9 cellular contexts compared by ENCODE assay signal in genomic region chr3:122092460-122093165, GRCh38. TPM values are rescaled to one million over a fixed set of nuclear protein-coding genes. Genes with fewer than 3 reads are reported as not detected.
A peak's percentile ranks its signal among the peaks of the same experiment; 100 is the strongest.
DNase-seq lines count a peak whose midpoint lies in the region; ATAC-seq, FAIRE-seq and TF ChIP-seq lines count a peak whose summit lies in the region.
"Had no signal": no experiment of that assay in that cellular context is flagged by ENCODE, and none has a peak within 500 bp of the region (broad histone marks: within the 10 kb centered on the region; RNA-seq: fewer than 3 reads in every experiment).

No MANE protein-coding gene starts in this region.

- peaks cover 20% of the 10 kb centered on the region for H3K4me1 Mint-ChIP-seq in activated T-cell treated with anti-CD3 and anti-CD28 coated beads, Interleukin-2, amount 50 U/mL, for 4 hours (ENCODE audit: low read depth)

- H3K27me3 ChIP-seq in right atrium auricular region, result no peaks in the 10 kb centered on the region
- peaks cover 0 to 4% (median 0%) of the 10 kb centered on the region in 3 donors for H3K27me3 ChIP-seq in stomach

- H3K9me3 Mint-ChIP-seq in activated T-cell treated with anti-CD3 and anti-CD28 coated beads, Interleukin-2, amount 50 U/mL, for 4 hours, result no peaks in the 10 kb centered on the region

- no peak overlapping the region for H3K4me2 ChIP-seq in A549

- H3K27ac ChIP-seq in A549 (no peak overlapping the region), right atrium auricular region (no peak overlapping the region), stomach (no peak overlapping the region)

- peak in 1 of 2 experiments; percentile 16; a peak in 1 of 5 replicates for TF ChIP-seq RAD21 in A549 (conservative IDR thresholded peaks at IDR 0.05 in 1 of 2, IDR thresholded peaks at IDR 0.05 in 1 of 2)

- no peak for FAIRE-seq in A549 (lab: Jason Lieb, UNC)
- FAIRE-seq: colon had no signal

- peak in 1 of 2 experiments; percentile 12 for DNase-seq in A549 (ENCODE audit: low read depth in 1 of 2, low spot score in 1 of 2)
- DNase-seq in NB4 (ENCODE audit: low read depth), result peak; percentile 79
- peak; percentile 7 for DNase-seq in activated T-cell treated with anti-CD3 and anti-CD28 coated beads, Interleukin-2, amount 50 U/mL, for 4 hours
- DNase-seq in right atrium auricular region (ENCODE audit: low spot score), result peak; percentile 63
- DNase-seq in stimulated activated CD8-positive, alpha-beta memory T cell treated with anti-CD3 and anti-CD28 coated beads, Interleukin-7, amount 100 ng/mL, for 48 hours (ENCODE audit: extremely low read depth in 1 of 2, low read depth in 1 of 2), result peak; percentile 40 to 52
- DNase-seq in stomach, result no peak

- TF ChIP-seq EP300 in A549 (IDR thresholded peaks at IDR 0.05) (no peak), stomach (IDR thresholded peaks at IDR 0.05) (no peak)

- no peaks in the 10 kb centered on the region for H3K36me3 Mint-ChIP-seq in activated T-cell treated with anti-CD3 and anti-CD28 coated beads, Interleukin-2, amount 50 U/mL, for 4 hours (ENCODE audit: insufficient read depth)

- H3K27me3 Mint-ChIP-seq in activated T-cell treated with anti-CD3 and anti-CD28 coated beads, Interleukin-2, amount 50 U/mL, for 4 hours (ENCODE audit: low read depth), result no peaks in the 10 kb centered on the region

- H3K9me3 ChIP-seq in A549, result no peaks in the 10 kb centered on the region
- H3K9me3 ChIP-seq in right atrium auricular region, result no peaks in the 10 kb centered on the region
- H3K9me3 ChIP-seq in stomach, result no peaks in the 10 kb centered on the region

- H3K4me3 ChIP-seq in A549 (no peak overlapping the region), NB4 (ENCODE audit: low read depth, low read length) (no peak overlapping the region), right atrium auricular region (no peak overlapping the region), stomach (no peak overlapping the region)

- no peak overlapping the region for H3K4me3 Mint-ChIP-seq in activated T-cell treated with anti-CD3 and anti-CD28 coated beads, Interleukin-2, amount 50 U/mL, for 4 hours

- no peaks in the 10 kb centered on the region for H3K36me3 ChIP-seq in right atrium auricular region
- no peaks in the 10 kb centered on the region for H3K36me3 ChIP-seq in stomach

- H3K4me1 ChIP-seq in A549 (no peaks in the 10 kb centered on the region), right atrium auricular region (no peaks in the 10 kb centered on the region), stomach (peaks cover 0 to 7% (median 0%) of the 10 kb centered on the region in 4 donors)

- intact Hi-C loops in stomach (cut with DNase I; ENCODE audit: low total_unique reads), result no loop called here

- TF ChIP-seq POLR2A in A549 (IDR thresholded peaks at IDR 0.05; ENCODE audit: low read length) (no peak), NB4 (IDR thresholded peaks at IDR 0.05; ENCODE audit: extremely low read depth, insufficient read length) (no peak), stomach (IDR thresholded peaks at IDR 0.05) (no peak)

- ATAC-seq in A549 (peak; percentile 39 to 68; a peak in 2 of 6 replicates), GM18868 (IDR thresholded peaks at IDR 0.05; ENCODE audit: unreplicated experiment) (peak; percentile 39), GM19324 (IDR thresholded peaks at IDR 0.05; ENCODE audit: low FRiP score, unreplicated experiment) (no peak)
- ATAC-seq in activated T-cell treated with anti-CD3 and anti-CD28 coated beads, Interleukin-2, amount 50 U/mL, for 4 hours, result peak; percentile 91 to 96

- TF ChIP-seq CTCF in A549 (IDR thresholded peaks at IDR 0.05) (no peak), NB4 (IDR thresholded peaks at IDR 0.05; ENCODE audit: low read depth, low read length) (peak; percentile 78), right atrium auricular region (IDR thresholded peaks at IDR 0.05) (peak in 1 of 2 donors; percentile 41), stomach (IDR thresholded peaks at IDR 0.05) (peak in 1 of 7 experiments; percentile 15)

- POLR2A ChIA-PET in A549 (lab: Yijun Ruan, JAX), result no interaction called here

- CTCF ChIA-PET in A549 (lab: Yijun Ruan, JAX), result interaction anchor here (1.5 to 2.9 kb wide), 3 partner anchors 8 to 546 kb away, joined by 3 to 7 read pairs (median 3); partner anchors contain the start of gene POLQ

- 14% methylated on average over 2 of the region's 2 CpGs for WGBS in A549 (ENCODE audit: missing lambda C conversion rate)
- 32 to 47% (median 45%) methylated on average over 2 of the region's 2 CpGs for whole genome bisulfite sequencing in stomach, 5 donors

TF ChIP-seq in A549, 52 proteins besides CTCF, POLR2A, EP300 and RAD21:
- TF ChIP-seq HDAC2 (IDR thresholded peaks at IDR 0.05), result no peak
- no peak for TF ChIP-seq HEYL (CRISPR knock-in tag; IDR thresholded peaks at IDR 0.05)
- no peak for TF ChIP-seq ZC3H11A (IDR thresholded peaks at IDR 0.05)
- TF ChIP-seq ZNF302 (CRISPR knock-in tag; IDR thresholded peaks at IDR 0.05), result no peak
- no peak for TF ChIP-seq CHD2 (IDR thresholded peaks at IDR 0.05; ENCODE audit: low read length, partially characterized antibody)
- no peak for TF ChIP-seq POLR2AphosphoS2 (conservative IDR thresholded peaks at IDR 0.05; ENCODE audit: low read length)
- no peak for TF ChIP-seq JUNB (IDR thresholded peaks at IDR 0.05)
- TF ChIP-seq ZFP36 (IDR thresholded peaks at IDR 0.05; ENCODE audit: borderline replicate concordance, partially characterized antibody), result no peak
- TF ChIP-seq FOSL2 (IDR thresholded peaks at IDR 0.05), result no peak
- no peak for TF ChIP-seq FOSL2 (CRISPR knock-in tag; IDR thresholded peaks at IDR 0.05)
- TF ChIP-seq ESRRA (IDR thresholded peaks at IDR 0.05; ENCODE audit: borderline replicate concordance, low read length), result no peak
- TF ChIP-seq BCL3 (IDR thresholded peaks at IDR 0.05), result no peak
- no peak for TF ChIP-seq RCOR1 (IDR thresholded peaks at IDR 0.05; ENCODE audit: low read depth, low read length)
- no peak for TF ChIP-seq SREBF2 (IDR thresholded peaks at IDR 0.05)

RNA-seq across cellular contexts. Expression of gene CD86, which starts 37.5 kb away (rescaled TPM):
- polyA plus RNA-seq in A549 (2011; rRNA removed) (0.12 TPM in 1 of 2 replicates, not detected in the other), A549 (2017; fragmentation: RNase III; extraction: RNeasy Plus Mini Kit Qiagen cat#74134 plus additional on column Dnase treatment) (not detected in 3 replicates), stomach (1 to 10 TPM; 1.2 to 3.4 (median 3.1) TPM)
- polyA plus RNA-seq in A549 (2012; cell fraction: cytosol; rRNA removed), result not detected in 2 replicates
- polyA plus RNA-seq in A549 (2012; cell fraction: nucleus; rRNA removed), result not detected in 2 replicates
- not detected in 2 replicates for polyA minus RNA-seq in A549 (2011; rRNA and poly(A)+ RNA removed)
- total RNA-seq in activated T-cell treated with anti-CD3 and anti-CD28 coated beads, Interleukin-2, amount 50 U/mL, for 4 hours, result 1 to 10 TPM; 1.8 to 4.7 (median 2.0) TPM
- total RNA-seq in right atrium auricular region (1 to 10 TPM; 1.9 to 5.1 TPM), stomach (10 to 100 TPM in 1 of 5 donors, 1 to 10 TPM in 1, under 1 TPM in 2, not detected in 1; 0.29 to 16.9 (median 3.7) TPM)
